ENCODE assay signal across 12 cellular contexts in the genomic region with DNA sequence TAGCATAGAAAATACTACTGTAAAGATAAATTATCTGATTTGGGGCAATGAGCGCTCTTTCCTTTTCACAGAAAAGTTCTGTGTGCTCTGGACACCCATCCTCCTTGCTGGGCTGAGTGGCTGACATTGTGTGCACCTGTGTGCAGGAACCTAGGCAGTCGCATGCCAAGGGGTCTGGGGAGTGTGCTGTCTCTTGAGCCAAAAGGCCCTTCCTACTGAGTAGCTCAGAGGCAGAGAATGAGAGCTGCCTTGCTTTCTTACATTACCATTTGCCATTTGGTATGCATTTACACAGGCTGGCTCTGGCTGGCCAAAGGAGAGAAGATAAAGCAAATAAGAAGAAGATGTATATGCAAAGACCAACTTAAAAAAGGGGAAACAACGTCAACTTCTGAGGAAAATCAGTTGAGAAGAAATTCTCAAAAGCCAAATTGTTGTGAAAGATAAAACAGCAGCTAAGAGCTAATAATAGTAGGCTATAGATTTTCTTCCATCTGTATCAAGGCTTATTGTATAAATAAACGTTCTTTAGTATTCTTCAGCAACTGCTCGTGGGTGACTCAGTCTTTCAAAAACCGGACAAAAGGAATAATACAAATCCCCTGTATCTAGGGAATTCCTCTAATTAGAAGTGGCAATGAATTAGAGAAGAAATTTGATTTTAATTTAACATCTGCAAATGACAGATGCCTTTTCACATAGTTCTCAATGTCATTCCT.
DNase-seq lines count a peak whose midpoint lies in the region; ATAC-seq and TF ChIP-seq lines count a peak whose summit lies in the region.
"Had no signal": no experiment of that assay in that cellular context is flagged by ENCODE, and none has a peak within 500 bp of the region (broad histone marks: within the 10 kb centered on the region; RNA-seq: fewer than 3 reads in every experiment).

No MANE protein-coding gene starts in this region.

- ATAC-seq in activated T-cell treated with anti-CD3 and anti-CD28 coated beads, Interleukin-2, amount 50 U/mL, for 4 hours: no peak
- peak; percentile 22 for ATAC-seq in HG03571 (IDR thresholded peaks at IDR 0.05; ENCODE audit: unreplicated experiment)
- ATAC-seq: lower lobe of right lung had no signal

- H3K4me3 Mint-ChIP-seq in activated T-cell treated with anti-CD3 and anti-CD28 coated beads, Interleukin-2, amount 50 U/mL, for 4 hours: peak overlapping the region; percentile 37
- H3K4me3 Mint-ChIP-seq in stimulated activated naive CD8-positive, alpha-beta T cell treated with anti-CD3 and anti-CD28 coated beads, Interleukin-15, Interleukin-2, amounts not matched to agents 100 ng/mL and 50 ng/mL, for 24 hours: peak overlapping the region; percentile 89

- CTCF ChIA-PET in RWPE1 (lab: Yijun Ruan, JAX): no interaction called here

- peaks cover 55% of the 10 kb centered on the region for H3K4me1 Mint-ChIP-seq in activated T-cell treated with anti-CD3 and anti-CD28 coated beads, Interleukin-2, amount 50 U/mL, for 4 hours (ENCODE audit: low read depth)
- H3K4me1 Mint-ChIP-seq in stimulated activated naive CD8-positive, alpha-beta T cell treated with anti-CD3 and anti-CD28 coated beads, Interleukin-15, Interleukin-2, amounts not matched to agents 100 ng/mL and 50 ng/mL, for 24 hours (ENCODE audit: low read depth): peaks cover 81% of the 10 kb centered on the region

- POLR2A ChIA-PET in RWPE1 (lab: Yijun Ruan, JAX; ENCODE audit: low non-redundant PET): no interaction called here

- peak overlapping the region; percentile 100 for H3K27ac Mint-ChIP-seq in stimulated activated naive CD8-positive, alpha-beta T cell treated with anti-CD3 and anti-CD28 coated beads, Interleukin-15, Interleukin-2, amounts not matched to agents 100 ng/mL and 50 ng/mL, for 24 hours

- peaks cover 7% of the 10 kb centered on the region for H3K9me3 Mint-ChIP-seq in activated T-cell treated with anti-CD3 and anti-CD28 coated beads, Interleukin-2, amount 50 U/mL, for 4 hours
- H3K9me3 Mint-ChIP-seq in stimulated activated naive CD8-positive, alpha-beta T cell treated with anti-CD3 and anti-CD28 coated beads, Interleukin-15, Interleukin-2, amounts not matched to agents 100 ng/mL and 50 ng/mL, for 24 hours: peaks cover 5% of the 10 kb centered on the region

- TF ChIP-seq CTCF in RWPE1 (conservative IDR thresholded peaks at IDR 0.05; ENCODE audit: low read depth): no peak

- peaks cover 41% of the 10 kb centered on the region for H3K36me3 Mint-ChIP-seq in activated T-cell treated with anti-CD3 and anti-CD28 coated beads, Interleukin-2, amount 50 U/mL, for 4 hours (ENCODE audit: insufficient read depth)
- H3K36me3 Mint-ChIP-seq in stimulated activated naive CD8-positive, alpha-beta T cell treated with anti-CD3 and anti-CD28 coated beads, Interleukin-15, Interleukin-2, amounts not matched to agents 100 ng/mL and 50 ng/mL, for 24 hours (ENCODE audit: low read depth): peaks cover 70% of the 10 kb centered on the region

- DNase-seq in activated T-cell treated with anti-CD3 and anti-CD28 coated beads, Interleukin-2, amount 50 U/mL, for 4 hours: no peak
- no peak for DNase-seq in activated T-cell treated with anti-CD3 and anti-CD28 coated beads, Interleukin-2, amount 50 U/mL, for 1 hour
- DNase-seq in HCEC 1CT (peak; percentile 35), RWPE1 (ENCODE audit: low spot score) (no peak), NCI-H748 treated with DMSO at 0.1 percent for 48 hours (lab: John Stamatoyannopoulos, UW) (no peak), OCI-M1 (lab: John Stamatoyannopoulos, UW) (no peak)
- DNase-seq: anterior cingulate cortex, lower lobe of right lung, NCI-H1092, Peyer's patch had no signal

- no peak overlapping the region for H3K27ac ChIP-seq in RWPE1
- H3K27ac ChIP-seq: lower lobe of right lung, Peyer's patch had no signal

- H3K27me3 Mint-ChIP-seq in activated T-cell treated with anti-CD3 and anti-CD28 coated beads, Interleukin-2, amount 50 U/mL, for 4 hours (ENCODE audit: low read depth): no peaks in the 10 kb centered on the region
- no peaks in the 10 kb centered on the region for H3K27me3 Mint-ChIP-seq in stimulated activated naive CD8-positive, alpha-beta T cell treated with anti-CD3 and anti-CD28 coated beads, Interleukin-15, Interleukin-2, amounts not matched to agents 100 ng/mL and 50 ng/mL, for 24 hours
